Comparison of ENCODE assay signal across 23 cellular contexts in the genomic region with DNA sequence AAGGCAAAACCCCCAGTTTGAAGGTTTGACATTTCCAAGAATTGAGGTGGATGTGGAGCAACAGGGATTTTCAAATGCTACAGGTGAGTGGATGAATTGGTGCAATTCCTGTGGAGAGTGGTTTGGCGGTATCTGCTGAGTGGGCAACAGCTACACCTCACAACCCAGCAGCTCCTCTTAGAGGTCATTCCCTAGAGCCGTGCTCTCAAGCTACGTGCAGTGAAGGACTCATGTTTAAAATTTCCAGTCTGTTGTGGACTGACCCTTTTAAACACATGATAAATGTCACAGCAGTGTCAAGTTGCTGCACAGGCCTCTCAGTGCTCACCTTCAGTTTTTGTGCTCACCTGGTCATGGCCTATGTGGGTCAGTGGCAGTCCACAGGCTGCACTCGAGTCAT. TPM values are rescaled to one million over a fixed set of nuclear protein-coding genes. Genes with fewer than 3 reads are reported as not detected.
A peak's percentile ranks its signal among the peaks of the same experiment; 100 is the strongest.
DNase-seq lines count a peak whose midpoint lies in the region; ATAC-seq and TF ChIP-seq lines count a peak whose summit lies in the region.
"Had no signal": no experiment of that assay in that cellular context is flagged by ENCODE, and none has a peak within 500 bp of the region (broad histone marks: within the 10 kb centered on the region; RNA-seq: fewer than 3 reads in every experiment).

No MANE protein-coding gene starts in this region.

- intact Hi-C loops in natural killer cell (cut with micrococcal nuclease), result no loop called here
- intact Hi-C loops in left ventricle myocardium inferior (cut with micrococcal nuclease), result no loop called here

- no peak for TF ChIP-seq CTCF in DOHH2 (IDR thresholded peaks at IDR 0.05; ENCODE audit: low read depth, low read length, poor library complexity, severe bottlenecking)
- TF ChIP-seq CTCF in HEK293 (tag by site-specific recombination; IDR thresholded peaks at IDR 0.05), result no peak
- no peak for TF ChIP-seq CTCF in SU-DHL-6 (IDR thresholded peaks at IDR 0.05; ENCODE audit: insufficient read depth, low read length, poor library complexity, severe bottlenecking)
- TF ChIP-seq CTCF in osteoblast (IDR thresholded peaks at IDR 0.05; ENCODE audit: extremely low read depth, low read depth, low read length), result no peak
- no peak for TF ChIP-seq CTCF in natural killer cell (IDR thresholded peaks at IDR 0.05)
- TF ChIP-seq CTCF in left ventricle myocardium inferior (IDR thresholded peaks at IDR 0.05; ENCODE audit: borderline replicate concordance), result no peak

- no peaks in the 10 kb centered on the region for H4K20me1 ChIP-seq in DOHH2 (ENCODE audit: control insufficient read depth, insufficient read depth, low read depth, low read length)
- H4K20me1 ChIP-seq in SU-DHL-6 (ENCODE audit: low read depth, low read length), result no peaks in the 10 kb centered on the region
- H4K20me1 ChIP-seq in osteoblast (ENCODE audit: insufficient read depth, low read length), result no peaks in the 10 kb centered on the region
- H4K20me1 ChIP-seq: BLaER1 had no signal

- no peak for ATAC-seq in natural killer cell

- H3K9me2 ChIP-seq in DOHH2 (replicated peaks; ENCODE audit: control insufficient read depth, low read length), result no peaks in the 10 kb centered on the region
- H3K9me2 ChIP-seq in SU-DHL-6 (replicated peaks; ENCODE audit: insufficient read depth, low read length), result no peaks in the 10 kb centered on the region

- DNase-seq in osteoblast (ENCODE audit: insufficient read length, low spot score, missing footprints), result peak; percentile 63
- no peak for DNase-seq in foreskin melanocyte
- DNase-seq in natural killer cell, result no peak
- no peak for DNase-seq in SW480 (ENCODE audit: low spot score)
- no peak for DNase-seq in left ventricle myocardium inferior
- DNase-seq: 8988T; ACHN; BE2C; C1 segment of cervical spinal cord; CD4-positive, alpha-beta memory T cell; CD4-positive, CD25-positive, alpha-beta regulatory T cell; CD8-positive, alpha-beta memory T cell; COR-L47; DMS 273 treated with DMSO at 0.1 percent for 48 hours; DMS153; DMS53; DMS79; DND-41 had no signal

- H3K4me1 Mint-ChIP-seq in natural killer cell, result peaks cover 12% of the 10 kb centered on the region in 2 donors
- H3K4me1 Mint-ChIP-seq: CD4-positive, alpha-beta memory T cell; CD4-positive, CD25-positive, alpha-beta regulatory T cell; CD8-positive, alpha-beta memory T cell had no signal

- H3K27ac Mint-ChIP-seq in natural killer cell, result no peak overlapping the region
- H3K27ac Mint-ChIP-seq: CD4-positive, alpha-beta memory T cell; CD4-positive, CD25-positive, alpha-beta regulatory T cell; CD8-positive, alpha-beta memory T cell had no signal

- CTCF ChIA-PET in HEK293 (lab: Yijun Ruan, JAX), result no interaction called here

- H3K36me3 ChIP-seq in DOHH2 (ENCODE audit: control insufficient read depth, low read length) (peaks cover 4% of the 10 kb centered on the region), HEK293 (ENCODE audit: control insufficient read depth in 2 of 2, insufficient read depth in 1 of 2, low read length in 2 of 2) (peaks cover 0 to 6% of the 10 kb centered on the region in 2 experiments; a peak in 1 of 3 replicates), SU-DHL-6 (ENCODE audit: low read length) (peaks cover 10% of the 10 kb centered on the region), osteoblast (ENCODE audit: insufficient read depth, low read length) (no peaks in the 10 kb centered on the region), left ventricle myocardium inferior (no peaks in the 10 kb centered on the region)
- H3K36me3 ChIP-seq: BE2C, BLaER1 had no signal

- H3K79me2 ChIP-seq in DOHH2 (ENCODE audit: control insufficient read depth, low read length), result no peaks in the 10 kb centered on the region
- no peaks in the 10 kb centered on the region for H3K79me2 ChIP-seq in SU-DHL-6 (ENCODE audit: insufficient read depth, low read length)
- no peaks in the 10 kb centered on the region for H3K79me2 ChIP-seq in osteoblast (ENCODE audit: insufficient read depth, low read length)

- peaks cover 0 to 3% of the 10 kb centered on the region in 2 donors for H3K27me3 Mint-ChIP-seq in natural killer cell (ENCODE audit: low read depth in 2 of 2)
- H3K27me3 Mint-ChIP-seq: CD4-positive, alpha-beta memory T cell; CD4-positive, CD25-positive, alpha-beta regulatory T cell had no signal

- H3K4me3 Mint-ChIP-seq in natural killer cell, result no peak overlapping the region
- H3K4me3 Mint-ChIP-seq: CD14-positive monocyte; CD4-positive, alpha-beta memory T cell; CD4-positive, CD25-positive, alpha-beta regulatory T cell; CD8-positive, alpha-beta memory T cell had no signal

- POLR2A ChIA-PET in HEK293 (lab: Yijun Ruan, JAX), result no interaction called here

- peaks cover 52% of the 10 kb centered on the region for H3F3A ChIP-seq in DOHH2 (ENCODE audit: control insufficient read depth, insufficient read depth)
- H3F3A ChIP-seq in SU-DHL-6 (ENCODE audit: insufficient read depth), result peaks cover 61% of the 10 kb centered on the region

- H3K36me3 Mint-ChIP-seq in natural killer cell, result peaks cover 7% of the 10 kb centered on the region

- peak overlapping the region; percentile 97 for H3K27ac ChIP-seq in DOHH2 (ENCODE audit: low read depth, low read length)
- no peak overlapping the region for H3K27ac ChIP-seq in HEK293 (ENCODE audit: extremely low read depth, low read depth, low read length)
- H3K27ac ChIP-seq in SU-DHL-6 (ENCODE audit: low read depth, low read length), result peak overlapping the region; percentile 99
- H3K27ac ChIP-seq in osteoblast (ENCODE audit: low read depth, low read length), result no peak overlapping the region
- H3K27ac ChIP-seq in left ventricle myocardium inferior (replicated peaks), result no peak overlapping the region
- H3K27ac ChIP-seq: BLaER1 had no signal

- 0 out of 2 replicates have a peak overlapping the region, but pooled peaks have one; percentile 61 for H3K9ac ChIP-seq in SU-DHL-6 (ENCODE audit: low read length)
- H3K9ac ChIP-seq: BLaER1 had no signal

- H3K4me3 ChIP-seq in DOHH2 (ENCODE audit: low read length), result no peak overlapping the region
- no peak overlapping the region for H3K4me3 ChIP-seq in HEK293 (ENCODE audit: low read depth, low read length)
- H3K4me3 ChIP-seq in SU-DHL-6 (ENCODE audit: insufficient read depth, low read length, poor library complexity, severe bottlenecking), result no peak overlapping the region
- H3K4me3 ChIP-seq in osteoblast (ENCODE audit: insufficient read depth, low read length), result no peak overlapping the region
- no peak overlapping the region for H3K4me3 ChIP-seq in left ventricle myocardium inferior
- H3K4me3 ChIP-seq: BLaER1 had no signal

- no peaks in the 10 kb centered on the region for H3K27me3 ChIP-seq in DOHH2 (ENCODE audit: control insufficient read depth, low read length)
- H3K27me3 ChIP-seq in SU-DHL-6 (ENCODE audit: low read length), result no peaks in the 10 kb centered on the region
- no peaks in the 10 kb centered on the region for H3K27me3 ChIP-seq in osteoblast (ENCODE audit: insufficient read depth, low read length)
- no peaks in the 10 kb centered on the region for H3K27me3 ChIP-seq in left ventricle myocardium inferior (ENCODE audit: low read depth)
- H3K27me3 ChIP-seq: BE2C, BLaER1 had no signal

- H2AFZ ChIP-seq in SU-DHL-6 (ENCODE audit: low read depth, low read length, severe bottlenecking), result no peak overlapping the region
- H2AFZ ChIP-seq in osteoblast (ENCODE audit: low read length), result no peak overlapping the region

- H3K4me1 ChIP-seq in DOHH2 (ENCODE audit: control insufficient read depth, low read length), result peaks cover 65% of the 10 kb centered on the region
- H3K4me1 ChIP-seq in HEK293 (ENCODE audit: control insufficient read depth, insufficient read depth, low read length), result no peaks in the 10 kb centered on the region
- no peaks in the 10 kb centered on the region for H3K4me1 ChIP-seq in osteoblast (ENCODE audit: insufficient read depth, low read length)
- H3K4me1 ChIP-seq in left ventricle myocardium inferior, result no peaks in the 10 kb centered on the region
- H3K4me1 ChIP-seq: BE2C had no signal

- peak overlapping the region; percentile 73 for H3K4me2 ChIP-seq in DOHH2 (ENCODE audit: low read length)
- no peak overlapping the region for H3K4me2 ChIP-seq in SU-DHL-6 (ENCODE audit: low read depth, low read length, poor library complexity, severe bottlenecking)
- H3K4me2 ChIP-seq in osteoblast (ENCODE audit: insufficient read depth, low read length), result no peak overlapping the region
- H3K4me2 ChIP-seq: BLaER1 had no signal

- H3K9me3 ChIP-seq in DOHH2 (ENCODE audit: control insufficient read depth, insufficient read depth, low read length) (peaks cover 9% of the 10 kb centered on the region), HEK293 (ENCODE audit: control insufficient read depth, insufficient read depth, low read depth, low read length) (no peaks in the 10 kb centered on the region), SU-DHL-6 (ENCODE audit: insufficient read depth, low read length) (peaks cover 9% of the 10 kb centered on the region; the same call in 1 of the 2 replicates), osteoblast (ENCODE audit: low read depth, low read length) (no peaks in the 10 kb centered on the region), left ventricle myocardium inferior (replicated peaks) (peaks cover 9% of the 10 kb centered on the region)
- H3K9me3 ChIP-seq: BE2C had no signal

- peaks cover 2 to 3% of the 10 kb centered on the region in 2 donors for H3K9me3 Mint-ChIP-seq in natural killer cell

TF ChIP-seq in HEK293, 187 proteins besides CTCF, POLR2A, EP300 and RAD21:
- TF ChIP-seq SCRT2 (tag by site-specific recombination; IDR thresholded peaks at IDR 0.05), result 0 out of 2 replicates have a peak, but pooled peaks have one; percentile 62
- TF ChIP-seq, protein P1, sequence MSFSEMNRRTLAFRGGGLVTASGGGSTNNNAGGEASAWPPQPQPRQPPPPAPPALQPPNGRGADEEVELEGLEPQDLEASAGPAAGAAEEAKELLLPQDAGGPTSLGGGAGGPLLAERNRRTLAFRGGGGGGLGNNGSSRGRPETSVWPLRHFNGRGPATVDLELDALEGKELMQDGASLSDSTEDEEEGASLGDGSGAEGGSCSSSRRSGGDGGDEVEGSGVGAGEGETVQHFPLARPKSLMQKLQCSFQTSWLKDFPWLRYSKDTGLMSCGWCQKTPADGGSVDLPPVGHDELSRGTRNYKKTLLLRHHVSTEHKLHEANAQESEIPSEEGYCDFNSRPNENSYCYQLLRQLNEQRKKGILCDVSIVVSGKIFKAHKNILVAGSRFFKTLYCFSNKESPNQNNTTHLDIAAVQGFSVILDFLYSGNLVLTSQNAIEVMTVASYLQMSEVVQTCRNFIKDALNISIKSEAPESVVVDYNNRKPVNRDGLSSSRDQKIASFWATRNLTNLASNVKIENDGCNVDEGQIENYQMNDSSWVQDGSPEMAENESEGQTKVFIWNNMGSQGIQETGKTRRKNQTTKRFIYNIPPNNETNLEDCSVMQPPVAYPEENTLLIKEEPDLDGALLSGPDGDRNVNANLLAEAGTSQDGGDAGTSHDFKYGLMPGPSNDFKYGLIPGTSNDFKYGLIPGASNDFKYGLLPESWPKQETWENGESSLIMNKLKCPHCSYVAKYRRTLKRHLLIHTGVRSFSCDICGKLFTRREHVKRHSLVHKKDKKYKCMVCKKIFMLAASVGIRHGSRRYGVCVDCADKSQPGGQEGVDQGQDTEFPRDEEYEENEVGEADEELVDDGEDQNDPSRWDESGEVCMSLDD (tag by site-specific recombination; IDR thresholded peaks at IDR 0.05), result no peak
TF ChIP-seq in HEK293: peak in this region for 1.

RNA-seq across cellular contexts. Expression of a gene that starts 9.5 kb away (rescaled TPM):
- under 0.01 and 0.29 TPM in 2 replicates for total RNA-seq in osteoblast
- under 1 TPM in 1 of 3 donors, not detected in 2; 0.14 TPM for total RNA-seq in natural killer cell
- not detected for total RNA-seq in left ventricle myocardium inferior

RNA-seq across cellular contexts. Expression of a gene that starts 32.9 kb away (rescaled TPM):
- total RNA-seq in osteoblast (14.5 and 16.2 TPM in 2 replicates), natural killer cell (10 to 100 TPM; 29.7 to 41.2 (median 31.9) TPM), left ventricle myocardium inferior (11.9 TPM)

Comparison
In these comparisons a context has a peak if more than half of its experiments do, and no peak if none do; other contexts are left out.
1. H3K27ac ChIP-seq: peak in DOHH2 (single experiment) and SU-DHL-6 (single experiment); none in HEK293 (single experiment), osteoblast (single experiment) and left ventricle myocardium inferior (single experiment).